In genomic region chr1:75338974-75339483, GRCh38 we compare ENCODE assay signal across 1 cellular context.
TF ChIP-seq lines count a peak whose summit lies in the region.

No MANE protein-coding gene starts in this region.

TF ChIP-seq in GM12878, 131 proteins besides CTCF, POLR2A, EP300 and RAD21 (continued from another document and continues in another):
- TF ChIP-seq JUNB (IDR thresholded peaks at IDR 0.05), result peak; percentile 84
- 0 out of 2 replicates have a peak, but pooled peaks have one; percentile 39 for TF ChIP-seq MEF2A (IDR thresholded peaks at IDR 0.05; ENCODE audit: insufficient read depth, low read depth, low read length)
- peak; percentile 72; the same call in 1 of the 2 replicates for TF ChIP-seq ZBED1 (IDR thresholded peaks at IDR 0.05; ENCODE audit: borderline replicate concordance)
- no peak for TF ChIP-seq ESRRA (IDR thresholded peaks at IDR 0.05; ENCODE audit: low read length)
- TF ChIP-seq CEBPZ (IDR thresholded peaks at IDR 0.05; ENCODE audit: low read depth, low read length), result no peak
- TF ChIP-seq ASH2L (IDR thresholded peaks at IDR 0.05; ENCODE audit: borderline replicate concordance, low read depth), result no peak
- TF ChIP-seq ZNF687 (IDR thresholded peaks at IDR 0.05), result no peak
- peak; percentile 88 for TF ChIP-seq ATF2 (IDR thresholded peaks at IDR 0.05; ENCODE audit: low read length)
- no peak for TF ChIP-seq PKNOX1 (IDR thresholded peaks at IDR 0.05)
- TF ChIP-seq SKIL (IDR thresholded peaks at IDR 0.05; ENCODE audit: low read depth, poor library complexity, severe bottlenecking), result no peak
- TF ChIP-seq HDAC2 (IDR thresholded peaks at IDR 0.05), result no peak
- TF ChIP-seq CREM (IDR thresholded peaks at IDR 0.05; ENCODE audit: low read depth), result peak; percentile 53; the same call in 1 of the 2 replicates
- peak; percentile 90 for TF ChIP-seq RUNX3 (IDR thresholded peaks at IDR 0.05; ENCODE audit: low read length)
- no peak for TF ChIP-seq SRF (IDR thresholded peaks at IDR 0.05; ENCODE audit: low read depth in 2 of 2, low read length in 2 of 2)
- TF ChIP-seq NR2C1 (IDR thresholded peaks at IDR 0.05), result no peak
- TF ChIP-seq EZH2 (IDR thresholded peaks at IDR 0.05; ENCODE audit: borderline replicate concordance, control insufficient read depth, low read depth, low read length), result no peak
- no peak for TF ChIP-seq ZNF24 (IDR thresholded peaks at IDR 0.05)
- TF ChIP-seq POU2F2 (IDR thresholded peaks at IDR 0.05; ENCODE audit: borderline replicate concordance, low read depth, low read length), result peak; percentile 47; the same call in 1 of the 3 replicates
- no peak for TF ChIP-seq CHD4 (IDR thresholded peaks at IDR 0.05)
- peak; percentile 93 for TF ChIP-seq NFIC (IDR thresholded peaks at IDR 0.05; ENCODE audit: low read depth, low read length)
- no peak for TF ChIP-seq NRF1 (conservative IDR thresholded peaks at IDR 0.05; ENCODE audit: low read depth, low read length)
- peak; percentile 80; the same call in 1 of the 2 replicates for TF ChIP-seq BCL11A (IDR thresholded peaks at IDR 0.05; ENCODE audit: low read depth, low read length)
- TF ChIP-seq HDGF (IDR thresholded peaks at IDR 0.05), result no peak
- no peak for TF ChIP-seq TCF7 (IDR thresholded peaks at IDR 0.05; ENCODE audit: borderline replicate concordance)
- no peak for TF ChIP-seq E2F8 (IDR thresholded peaks at IDR 0.05; ENCODE audit: low read depth, partially characterized antibody)
- no peak for TF ChIP-seq SP1 (IDR thresholded peaks at IDR 0.05; ENCODE audit: low read depth, low read length)
- no peak for TF ChIP-seq KLF5 (IDR thresholded peaks at IDR 0.05; ENCODE audit: partially characterized antibody)
- peak; percentile 80 for TF ChIP-seq FOXM1 (IDR thresholded peaks at IDR 0.05; ENCODE audit: low read depth, low read length)
- no peak for TF ChIP-seq LARP7 (IDR thresholded peaks at IDR 0.05)
- TF ChIP-seq IKZF2 (IDR thresholded peaks at IDR 0.05), result peak in 1 of 2 experiments; percentile 23; a peak in 1 of 4 replicates
- no peak for TF ChIP-seq ZZZ3 (IDR thresholded peaks at IDR 0.05; ENCODE audit: control insufficient read depth, insufficient read length, low read depth)
- TF ChIP-seq MAX (IDR thresholded peaks at IDR 0.05; ENCODE audit: low read depth, low read length), result no peak
- TF ChIP-seq ATF7 (IDR thresholded peaks at IDR 0.05; ENCODE audit: low read depth), result peak; percentile 67; the same call in 1 of the 2 replicates
- TF ChIP-seq CBX3 (IDR thresholded peaks at IDR 0.05; ENCODE audit: borderline replicate concordance, low read depth), result no peak
- no peak for TF ChIP-seq E2F4 (IDR thresholded peaks at IDR 0.05; ENCODE audit: low read depth, low read length)
- TF ChIP-seq ZNF592 (IDR thresholded peaks at IDR 0.05), result no peak
- TF ChIP-seq STAT3 (IDR thresholded peaks at IDR 0.05; ENCODE audit: low read depth, low read length), result no peak
